In genomic region chr9:6538666-6539071, GRCh38 we compare ENCODE assay signal across 18 cellular contexts.
A peak's percentile ranks its signal among the peaks of the same experiment; 100 is the strongest.
DNase-seq lines count a peak whose midpoint lies in the region; ATAC-seq and TF ChIP-seq lines count a peak whose summit lies in the region.
"Had no signal": no experiment of that assay in that cellular context is flagged by ENCODE, and none has a peak within 500 bp of the region (broad histone marks: within the 10 kb centered on the region; RNA-seq: fewer than 3 reads in every experiment).

No MANE protein-coding gene starts in this region.

- H3K27ac ChIP-seq in mammary epithelial cell (ENCODE audit: insufficient read depth, low read depth, low read length), result peak overlapping the region; percentile 31
- no peak overlapping the region for H3K27ac ChIP-seq in prostate gland
- H3K27ac ChIP-seq: SJSA1, thyroid gland had no signal

- dilution Hi-C loops in mammary epithelial cell (cut with HindIII; ENCODE audit: low sequenced_read_pairs), result no loop called here

- H3K4me2 ChIP-seq in mammary epithelial cell (ENCODE audit: insufficient read depth, low read depth, low read length), result no peak overlapping the region

- H3K27me3 ChIP-seq in mammary epithelial cell (ENCODE audit: insufficient read depth, low read length), result no peaks in the 10 kb centered on the region
- no peaks in the 10 kb centered on the region for H3K27me3 ChIP-seq in prostate gland (replicated peaks; ENCODE audit: insufficient read depth)
- H3K27me3 ChIP-seq: SJSA1, thyroid gland had no signal

- no peaks in the 10 kb centered on the region for H3K79me2 ChIP-seq in mammary epithelial cell (ENCODE audit: insufficient read depth, low read length)

- 45% methylated on average over 3 of the region's 3 CpGs for WGBS in mammary epithelial cell (ENCODE audit: low coverage, missing lambda C conversion rate)
- WGBS in prostate gland, result 34% methylated on average over 3 of the region's 3 CpGs

- DNase-seq in COLO829 (ENCODE audit: low spot score), result peak; percentile 84
- DNase-seq in M059J (ENCODE audit: low read depth), result peak; percentile 21
- peak; percentile 91 for DNase-seq in mammary epithelial cell
- peak; percentile 96 for DNase-seq in foreskin melanocyte
- no peak for DNase-seq in RKO (ENCODE audit: low spot score)
- DNase-seq in Calu3, result no peak
- no peak for DNase-seq in prostate gland (ENCODE audit: low spot score)
- DNase-seq: activated CD4-positive, alpha-beta T cell treated with anti-CD3 and anti-CD28 coated beads for 48 hours; central memory CD4-positive, alpha-beta T cell; HFFc6; kidney; NCI-H1930; NCI-H510A; thyroid gland had no signal

- BruUV-seq in mammary epithelial cell (replicated peaks; lab: Mats Ljungman, UMichigan) (no TSS peak), Calu3 (replicated peaks; lab: Mats Ljungman, UMichigan) (no TSS peak)

- peaks cover 11% of the 10 kb centered on the region for H3K4me1 ChIP-seq in mammary epithelial cell (ENCODE audit: insufficient read depth, low read length)
- H3K4me1 ChIP-seq in prostate gland (replicated peaks), result no peaks in the 10 kb centered on the region
- H3K4me1 ChIP-seq: SJSA1, thyroid gland had no signal

- H3K36me3 ChIP-seq in mammary epithelial cell (ENCODE audit: insufficient read depth, low read length), result no peaks in the 10 kb centered on the region
- no peaks in the 10 kb centered on the region for H3K36me3 ChIP-seq in prostate gland
- H3K36me3 ChIP-seq: SJSA1, thyroid gland had no signal

- H3K9me3 Mint-ChIP-seq in Calu3 (ENCODE audit: low read depth, unreplicated experiment), result no peaks in the 10 kb centered on the region
- H3K9me3 Mint-ChIP-seq: HFFc6 had no signal

- in situ Hi-C loops in mammary epithelial cell (cut with MboI; ENCODE audit: low sequenced_read_pairs in 2 of 2), result no loop called here

- no peaks in the 10 kb centered on the region for H3K27me3 Mint-ChIP-seq in Calu3 (ENCODE audit: unreplicated experiment)
- H3K27me3 Mint-ChIP-seq: B cell had no signal

- H3K4me3 ChIP-seq in mammary epithelial cell (replicated peaks in 1 of 3; ENCODE audit: insufficient read depth in 1 of 3, low read depth in 2 of 3, low read length in 3 of 3) (no peak overlapping the region), prostate gland (no peak overlapping the region)
- H3K4me3 ChIP-seq: SJSA1, thyroid gland had no signal

- no peak overlapping the region for H3K4me3 Mint-ChIP-seq in Calu3 (ENCODE audit: low read depth, unreplicated experiment)
- H3K4me3 Mint-ChIP-seq: activated naive CD8-positive, alpha-beta T cell; B cell; HFFc6 had no signal

- intact Hi-C loops in mammary epithelial cell (cut with micrococcal nuclease) (no loop called here), Calu3 (cut with micrococcal nuclease; ENCODE audit: unreplicated experiment) (no loop called here), prostate gland (cut with DNase I) (no loop called here)

- no peak for ATAC-seq in HG03354 (IDR thresholded peaks at IDR 0.05; ENCODE audit: poor library complexity, severe bottlenecking, unreplicated experiment)

- H3K9ac ChIP-seq in mammary epithelial cell (ENCODE audit: insufficient read depth, low read length), result no peak overlapping the region

- no peaks in the 10 kb centered on the region for H3K9me3 ChIP-seq in mammary epithelial cell (replicated peaks; ENCODE audit: insufficient read depth, low read length)
- H3K9me3 ChIP-seq in prostate gland, result no peaks in the 10 kb centered on the region
- H3K9me3 ChIP-seq: SJSA1, thyroid gland had no signal

- no peaks in the 10 kb centered on the region for H3K36me3 Mint-ChIP-seq in Calu3 (ENCODE audit: insufficient read depth, unreplicated experiment)
- H3K36me3 Mint-ChIP-seq: activated naive CD8-positive, alpha-beta T cell had no signal

- H3K27ac Mint-ChIP-seq in Calu3 (ENCODE audit: unreplicated experiment), result no peak overlapping the region
- H3K27ac Mint-ChIP-seq: activated naive CD8-positive, alpha-beta T cell; B cell; HFFc6 had no signal

- H3K4me1 Mint-ChIP-seq in Calu3 (ENCODE audit: low read depth, unreplicated experiment), result no peaks in the 10 kb centered on the region
- H3K4me1 Mint-ChIP-seq: B cell had no signal

- peak overlapping the region; percentile 53 for H2AFZ ChIP-seq in mammary epithelial cell (ENCODE audit: low read depth, low read length)

- no peak for TF ChIP-seq CTCF in mammary epithelial cell (conservative IDR thresholded peaks at IDR 0.05 in 1 of 2, IDR thresholded peaks at IDR 0.05 in 1 of 2; ENCODE audit: extremely low read depth in 1 of 2, insufficient read depth in 1 of 2, low read depth in 1 of 2, low read length in 2 of 2)
- TF ChIP-seq CTCF in Calu3 (IDR thresholded peaks at IDR 0.05; ENCODE audit: unreplicated experiment), result no peak
- TF ChIP-seq CTCF in prostate gland (IDR thresholded peaks at IDR 0.05), result no peak

- TF ChIP-seq POLR2A in prostate gland (IDR thresholded peaks at IDR 0.05), result no peak

- CTCF ChIA-PET in mammary epithelial cell (lab: Charles Lee; ENCODE audit: low non-redundant PET) (no interaction called here), Calu3 (lab: Charles Lee) (no interaction called here)

- no peaks in the 10 kb centered on the region for H4K20me1 ChIP-seq in mammary epithelial cell (ENCODE audit: insufficient read depth, low read length)

Comparison
In these comparisons a context has a peak if more than half of its experiments do, and no peak if none do; other contexts are left out.
1. DNase-seq: peak in COLO829 (single experiment), M059J (single experiment), mammary epithelial cell (single experiment) and foreskin melanocyte (single experiment); none in RKO (single experiment), Calu3 (single experiment) and prostate gland (single experiment).